In the genomic region with DNA sequence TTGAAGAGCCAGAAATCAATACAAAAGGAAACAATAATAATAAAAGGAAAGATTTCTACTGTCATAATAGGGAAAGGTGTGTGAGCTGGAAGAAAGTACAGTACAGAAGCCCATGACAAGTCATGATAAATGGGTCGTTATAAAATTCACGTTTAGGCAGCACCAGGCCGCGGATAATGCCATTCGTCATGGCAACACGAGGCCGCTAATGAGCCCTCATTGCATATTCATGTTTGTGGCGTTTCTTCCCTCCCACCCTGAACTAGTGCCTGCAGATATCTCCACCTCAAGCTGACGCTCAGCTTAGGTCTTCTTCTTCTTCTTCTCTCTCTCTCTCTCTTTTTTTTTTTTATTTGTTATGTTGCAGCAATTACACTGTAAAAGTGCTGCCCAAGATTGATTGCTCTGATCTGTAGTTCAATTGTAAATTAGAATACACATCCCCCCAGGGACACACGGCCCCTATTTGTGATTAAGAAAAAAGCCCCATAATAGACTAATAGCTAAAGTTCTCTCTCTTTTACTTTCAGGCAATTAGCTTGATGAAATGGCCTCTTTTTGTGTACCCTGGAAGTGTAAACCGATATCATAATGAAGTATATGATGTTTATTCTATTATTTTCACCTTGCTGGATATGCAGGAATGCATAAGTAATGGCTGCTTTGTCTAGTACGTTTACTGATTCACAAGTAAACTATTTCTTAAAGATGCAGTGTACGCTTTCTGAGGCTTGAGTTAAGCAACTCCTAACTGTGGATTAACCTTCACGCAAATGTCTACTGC, we compare ENCODE assay signal across 16 cellular contexts.
DNase-seq lines count a peak whose midpoint lies in the region; ATAC-seq, FAIRE-seq and TF ChIP-seq lines count a peak whose summit lies in the region.
"Had no signal": no experiment of that assay in that cellular context is flagged by ENCODE, and none has a peak within 500 bp of the region (broad histone marks: within the 10 kb centered on the region; RNA-seq: fewer than 3 reads in every experiment).

No MANE protein-coding gene starts in this region.

- H3K36me3 ChIP-seq in PC-9 (ENCODE audit: low read depth) = no peaks in the 10 kb centered on the region
- no peaks in the 10 kb centered on the region for H3K36me3 ChIP-seq in testis (ENCODE audit: low read depth, missing control alignments)

- peaks cover 4% of the 10 kb centered on the region for H3K9me3 Mint-ChIP-seq in progenitor cell of endocrine pancreas (ENCODE audit: low read depth)
- H3K9me3 Mint-ChIP-seq: central memory CD8-positive, alpha-beta T cell had no signal

- peaks cover 25% of the 10 kb centered on the region for H3K4me1 Mint-ChIP-seq in progenitor cell of endocrine pancreas (ENCODE audit: low read depth)
- H3K4me1 Mint-ChIP-seq: central memory CD8-positive, alpha-beta T cell had no signal

- peak overlapping the region; percentile 42; the same call in 1 of the 2 replicates for H2AFZ ChIP-seq in PC-9

- peak overlapping the region; percentile 78 for H3K27ac Mint-ChIP-seq in progenitor cell of endocrine pancreas

- no peaks in the 10 kb centered on the region for H4K20me1 ChIP-seq in PC-9 (ENCODE audit: insufficient read depth)

- peak; percentile 78 for DNase-seq in ELR (ENCODE audit: low read depth)
- DNase-seq in PC-9 = peak in 1 of 2 experiments; percentile 89
- peak; percentile 75 for DNase-seq in epithelial cell of esophagus (ENCODE audit: low read depth)
- DNase-seq in progenitor cell of endocrine pancreas (ENCODE audit: low spot score, unreplicated experiment) = no peak
- DNase-seq in testis = no peak
- no peak for DNase-seq in NCI-H1694 (lab: John Stamatoyannopoulos, UW)
- no peak for DNase-seq in D721Med (ENCODE audit: insufficient read length, low spot score)
- DNase-seq: activated gamma-delta T cell treated with Interleukin-2 at 50 U/mL for 16 hours, erythroblast, NCI-H2029, retina, T-helper 2 cell had no signal

- intact Hi-C loops in PC-9 (cut with micrococcal nuclease; ENCODE audit: unreplicated experiment) = loop anchor here (10.0 kb wide), 1 partner anchor 474 kb away; no protein-coding TSS in a partner anchor
- intact Hi-C loops in testis (cut with DNase I; ENCODE audit: low total_unique reads) = no loop called here

- no peaks in the 10 kb centered on the region for H3K79me2 ChIP-seq in PC-9 (ENCODE audit: low read depth)

- POLR2A ChIA-PET in PC-9 (lab: Charles Lee; ENCODE audit: unreplicated experiment) = interaction anchor here (0.6 kb wide), 1 partner anchor 108 kb away, joined by 3 read pairs; no protein-coding TSS in a partner anchor

- no peaks in the 10 kb centered on the region for H3K9me2 ChIP-seq in PC-9 (ENCODE audit: insufficient read depth)

- H3K9me3 ChIP-seq in PC-9 (ENCODE audit: insufficient read depth, low read depth) = no peaks in the 10 kb centered on the region
- H3K9me3 ChIP-seq in testis = no peaks in the 10 kb centered on the region

- TF ChIP-seq CTCF in PC-9 (conservative IDR thresholded peaks at IDR 0.05) (no peak), epithelial cell of esophagus (IDR thresholded peaks at IDR 0.05; ENCODE audit: insufficient read depth, low read depth, low read length, missing control alignments) (no peak), progenitor cell of endocrine pancreas (IDR thresholded peaks at IDR 0.05; ENCODE audit: unreplicated experiment) (no peak), testis (IDR thresholded peaks at IDR 0.05) (no peak), D721Med (IDR thresholded peaks at IDR 0.05; ENCODE audit: insufficient read depth, missing control alignments) (no peak)

- WGBS in testis, 2 donors = 69 to 75% methylated on average over 14 of the region's 14 CpGs

- no TSS peak for BruUV-seq in PC-9 (replicated peaks; lab: Mats Ljungman, UMichigan)

- H3K4me2 ChIP-seq in PC-9 = peak overlapping the region; percentile 68
- H3K4me2 ChIP-seq: KMS-11 had no signal

- CTCF ChIA-PET in PC-9 (lab: Charles Lee) = interaction anchor here (1.0 kb wide), 1 partner anchor 60 kb away, joined by 16 read pairs; no protein-coding TSS in a partner anchor

- H3K27me3 Mint-ChIP-seq in progenitor cell of endocrine pancreas = no peaks in the 10 kb centered on the region

- 0 out of 2 replicates have a peak overlapping the region, but pooled peaks have one; percentile 29 for H3K4me3 ChIP-seq in PC-9
- H3K4me3 ChIP-seq in epithelial cell of esophagus (ENCODE audit: low read length) = no peak overlapping the region
- H3K4me3 ChIP-seq in testis = no peak overlapping the region

- no peaks in the 10 kb centered on the region for H3K36me3 Mint-ChIP-seq in progenitor cell of endocrine pancreas (ENCODE audit: insufficient read depth)

- TF ChIP-seq POLR2A in testis (IDR thresholded peaks at IDR 0.05) = no peak

- H3K27me3 ChIP-seq in PC-9 (ENCODE audit: insufficient read depth, low read depth) (no peaks in the 10 kb centered on the region), testis (no peaks in the 10 kb centered on the region)

- H3K4me3 Mint-ChIP-seq in progenitor cell of endocrine pancreas (ENCODE audit: low read depth) = no peak overlapping the region
- H3K4me3 Mint-ChIP-seq: central memory CD8-positive, alpha-beta T cell had no signal

- FAIRE-seq in D721Med (lab: Jason Lieb, UNC) = no peak

- no peak for ATAC-seq in GM21423 (IDR thresholded peaks at IDR 0.05; ENCODE audit: unreplicated experiment)

- peaks cover 92% of the 10 kb centered on the region for H3K4me1 ChIP-seq in PC-9 (replicated peaks; ENCODE audit: insufficient read depth)
- H3K4me1 ChIP-seq in testis = no peaks in the 10 kb centered on the region

- H3K27ac ChIP-seq in PC-9 (peak overlapping the region; percentile 87), testis (no peak overlapping the region)
- H3K27ac ChIP-seq: C4-2B, KMS-11 had no signal

- H3F3A ChIP-seq in PC-9 (ENCODE audit: insufficient read depth, low read depth) = peaks cover 62% of the 10 kb centered on the region

Comparison
In these comparisons a context has a peak if more than half of its experiments do, and no peak if none do; other contexts are left out.
1. DNase-seq: peak in ELR (single experiment) and epithelial cell of esophagus (single experiment); none in progenitor cell of endocrine pancreas (single experiment), testis (single experiment), NCI-H1694 (single experiment) and D721Med (single experiment).